8 cellular contexts compared by ENCODE assay signal in the genomic region with DNA sequence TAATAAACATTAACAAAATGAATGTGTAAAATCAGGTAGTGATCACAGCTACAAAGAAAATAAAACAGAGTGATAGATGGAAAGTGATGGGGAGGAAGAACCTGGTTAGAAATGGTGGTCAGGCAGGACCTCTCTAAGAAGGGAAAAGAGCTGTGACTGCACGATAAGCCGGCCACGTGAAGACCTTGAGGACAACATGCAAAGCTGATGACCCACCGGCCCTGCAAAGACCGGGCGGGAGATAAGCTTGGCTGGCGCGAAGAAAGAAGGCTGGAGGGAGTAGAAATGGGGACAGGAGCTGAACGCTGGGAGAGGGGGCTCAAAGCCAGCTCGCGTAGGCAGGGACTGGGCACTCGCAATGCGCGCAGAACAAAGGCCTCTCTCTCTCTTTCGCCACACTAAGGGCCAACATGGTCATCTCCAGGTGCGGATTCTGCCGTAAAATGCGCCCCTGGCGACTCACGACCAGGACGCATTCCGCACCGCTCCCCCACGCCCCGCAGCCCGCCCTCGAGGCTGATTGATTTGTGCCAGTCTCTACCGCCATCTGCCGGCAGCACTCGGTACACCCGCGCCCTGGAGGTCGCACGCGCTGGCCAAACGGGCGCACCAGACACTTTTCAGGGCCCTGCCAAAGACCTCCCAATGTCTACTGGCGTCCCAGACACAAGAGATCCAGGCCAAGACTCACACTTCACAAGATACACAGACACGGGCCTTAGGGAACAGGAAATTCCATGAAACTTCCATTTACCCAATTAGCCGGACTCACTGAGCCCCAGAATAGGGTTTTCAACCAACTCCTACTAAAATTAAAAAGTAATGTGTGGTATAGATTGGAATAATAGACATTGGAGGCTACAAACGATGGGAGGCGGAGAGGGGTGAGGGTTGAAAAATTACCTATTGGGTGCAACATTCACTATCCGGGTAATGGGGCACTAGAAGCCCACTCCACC. TPM values are rescaled to one million over a fixed set of nuclear protein-coding genes. Genes with fewer than 3 reads are reported as not detected.
A peak's percentile ranks its signal among the peaks of the same experiment; 100 is the strongest.
DNase-seq lines count a peak whose midpoint lies in the region; ATAC-seq and TF ChIP-seq lines count a peak whose summit lies in the region.

No MANE protein-coding gene starts in this region.

- TF ChIP-seq CTCF in choroid plexus epithelial cell (conservative IDR thresholded peaks at IDR 0.05; ENCODE audit: low read depth, low read length) = peak; percentile 92
- TF ChIP-seq CTCF in left lung (IDR thresholded peaks at IDR 0.05) = peak; percentile 96 to 97

- no peaks in the 10 kb centered on the region for H3K36me3 ChIP-seq in left lung

- H3K27me3 ChIP-seq in left lung = no peaks in the 10 kb centered on the region

- H3K9me3 ChIP-seq in left lung = no peaks in the 10 kb centered on the region

- DNase-seq in AG20443 (ENCODE audit: low spot score) (peak; percentile 92), NCI-H345 treated with DMSO at 0.1 percent for 48 hours (lab: John Stamatoyannopoulos, UW; ENCODE audit: unreplicated experiment) (peak; percentile 74), choroid plexus epithelial cell (ENCODE audit: low read depth) (peak; percentile 78), left lung (peak; percentile 81 to 96)
- DNase-seq in activated CD4-positive, alpha-beta T cell treated with anti-CD3 and anti-CD28 coated beads for 24 hours (ENCODE audit: low read depth in 2 of 2) = peak; percentile 89 to 91
- peak; percentile 95 for DNase-seq in stimulated activated CD4-positive, alpha-beta T cell treated with anti-CD3 and anti-CD28 coated beads, Interleukin-2, amount 100 ng/mL, for 24 hours

- in situ Hi-C loops in GM18951 (cut with MboI; ENCODE audit: low sequenced_read_pairs, unreplicated experiment) = no loop called here

- H3K4me3 ChIP-seq in choroid plexus epithelial cell (ENCODE audit: low read depth, low read length) (peak overlapping the region; percentile 61), left lung (peak overlapping the region; percentile 21 to 41)

- peaks cover 0 to 11% of the 10 kb centered on the region in 2 donors for H3K4me1 ChIP-seq in left lung

- intact Hi-C loops in left lung (cut with DNase I) = no loop called here

- peak; percentile 42 for TF ChIP-seq POLR2A in GM18951 (IDR thresholded peaks at IDR 0.05; ENCODE audit: extremely low read depth, insufficient read depth, insufficient read length)

- ATAC-seq in HG03196 (IDR thresholded peaks at IDR 0.05; ENCODE audit: unreplicated experiment) (peak; percentile 90), left lung (peak; percentile 100)

- H3K27ac ChIP-seq in left lung = no peak overlapping the region

RNA-seq across cellular contexts. Expression of a gene that starts 9.4 kb away (rescaled TPM):
- not detected for total RNA-seq in left lung

RNA-seq across cellular contexts. Expression of a gene that starts 23.7 kb away (rescaled TPM):
- 1 to 10 TPM; 6.9 to 8.3 TPM for total RNA-seq in left lung

RNA-seq across cellular contexts. Expression of a gene that starts 30.5 kb away (rescaled TPM):
- 10 to 100 TPM; 11.5 to 15.3 TPM for total RNA-seq in left lung

RNA-seq across cellular contexts. Expression of a gene that starts 39.8 kb away (rescaled TPM):
- total RNA-seq in left lung = not detected

RNA-seq across cellular contexts. Expression of a gene that starts 58.5 kb away (rescaled TPM):
- total RNA-seq in left lung = 10 to 100 TPM; 14.0 to 18.7 TPM
